Comparison of ENCODE assay signal across 8 cellular contexts in genomic region chr22:38467904-38468760, GRCh38. TPM values are rescaled to one million over a fixed set of nuclear protein-coding genes. Genes with fewer than 3 reads are reported as not detected.
DNase-seq lines count a peak whose midpoint lies in the region; ATAC-seq and TF ChIP-seq lines count a peak whose summit lies in the region.

Gene KDELR3, plus strand, starts transcription at chr22:38468096. Its CDS starts 138 bp downstream, at chr22:38468234.

- H3K36me3 ChIP-seq in gastroesophageal sphincter = no peaks in the 10 kb centered on the region
- H3K36me3 ChIP-seq in upper lobe of right lung = no peaks in the 10 kb centered on the region

- peak within 1 kb of the TSS; percentile 82 for H3K4me3 Mint-ChIP-seq in activated T-helper 17 cell treated with anti-CD3 and anti-CD28 coated beads, Interleukin-2, amount 50 U/mL, for 72 hours
- peak within 1 kb of the TSS; percentile 78 for H3K4me3 Mint-ChIP-seq in osteocyte (ENCODE audit: unreplicated experiment)

- no peaks in the 10 kb centered on the region for H3K9me3 Mint-ChIP-seq in activated T-helper 17 cell treated with anti-CD3 and anti-CD28 coated beads, Interleukin-2, amount 50 U/mL, for 72 hours
- H3K9me3 Mint-ChIP-seq in osteocyte (ENCODE audit: unreplicated experiment) = no peaks in the 10 kb centered on the region

- H3K27me3 ChIP-seq in gastroesophageal sphincter (peaks cover 13% of the 10 kb centered on the region), upper lobe of right lung (peaks cover 25% of the 10 kb centered on the region)

- no peak for TF ChIP-seq CTCF in GM10248 (IDR thresholded peaks at IDR 0.05; ENCODE audit: control extremely low read depth, extremely low read depth, low read depth, missing control alignments)
- TF ChIP-seq CTCF in gastroesophageal sphincter (IDR thresholded peaks at IDR 0.05) = no peak
- peak; percentile 39 for TF ChIP-seq CTCF in osteocyte (IDR thresholded peaks at IDR 0.05)
- peak; percentile 5 for TF ChIP-seq CTCF in upper lobe of right lung (IDR thresholded peaks at IDR 0.05)

- CTCF ChIA-PET in GM10248 (lab: Yijun Ruan, JAX) = interaction anchor here (1.4 kb wide), 1 partner anchor 354 kb away, joined by 4 read pairs; no protein-coding TSS in a partner anchor

- H3K27ac ChIP-seq in gastroesophageal sphincter = peak within 1 kb of the TSS in 3 of 4 donors; percentile 46 to 77 (median 60)
- no peak within 1 kb of the TSS for H3K27ac ChIP-seq in upper lobe of right lung

- peak within 1 kb of the TSS; percentile 58 for H3K27ac Mint-ChIP-seq in activated T-helper 17 cell treated with anti-CD3 and anti-CD28 coated beads, Interleukin-2, amount 50 U/mL, for 72 hours
- peak within 1 kb of the TSS; percentile 65 for H3K27ac Mint-ChIP-seq in osteocyte (ENCODE audit: unreplicated experiment)

- DNase-seq in GM10248 (ENCODE audit: extremely low spot score) (peak; percentile 91), NCI-H460 (ENCODE audit: extremely low read depth, low read depth) (peak; percentile 42), osteocyte (ENCODE audit: extremely low spot score, unreplicated experiment) (no peak), upper lobe of right lung (peak; percentile 86), NCI-H2081 treated with DMSO at 0.1 percent for 48 hours (lab: John Stamatoyannopoulos, UW) (no peak), NCI-H1092 treated with DMSO at 0.1 percent for 48 hours (lab: John Stamatoyannopoulos, UW) (no peak)

- POLR2A ChIA-PET in GM10248 (lab: Yijun Ruan, JAX) = interaction anchor here (1.1 kb wide), 1 partner anchor 10 kb away, joined by 3 read pairs; no protein-coding TSS in a partner anchor

- H3K4me1 ChIP-seq in gastroesophageal sphincter (peaks cover 0 to 29% (median 10%) of the 10 kb centered on the region in 3 donors), upper lobe of right lung (peaks cover 6% of the 10 kb centered on the region)

- peak; percentile 97 for ATAC-seq in activated T-helper 17 cell treated with anti-CD3 and anti-CD28 coated beads, Interleukin-2, amount 50 U/mL, for 72 hours (replicated peaks)
- ATAC-seq in gastroesophageal sphincter (peak; percentile 94), upper lobe of right lung (peak; percentile 91)

- H3K4me3 ChIP-seq in gastroesophageal sphincter = peak within 1 kb of the TSS; percentile 51 to 66
- peak within 1 kb of the TSS; percentile 63 for H3K4me3 ChIP-seq in upper lobe of right lung

- intact Hi-C loops in upper lobe of right lung (cut with DNase I) = no loop called here

- TF ChIP-seq EP300 in gastroesophageal sphincter (IDR thresholded peaks at IDR 0.05) = no peak

- H3K4me1 Mint-ChIP-seq in activated T-helper 17 cell treated with anti-CD3 and anti-CD28 coated beads, Interleukin-2, amount 50 U/mL, for 72 hours = no peaks in the 10 kb centered on the region
- peaks cover 21% of the 10 kb centered on the region for H3K4me1 Mint-ChIP-seq in osteocyte (ENCODE audit: unreplicated experiment)

- peaks cover 20% of the 10 kb centered on the region for H3K27me3 Mint-ChIP-seq in activated T-helper 17 cell treated with anti-CD3 and anti-CD28 coated beads, Interleukin-2, amount 50 U/mL, for 72 hours
- H3K27me3 Mint-ChIP-seq in osteocyte (ENCODE audit: unreplicated experiment) = no peaks in the 10 kb centered on the region

- H3K36me3 Mint-ChIP-seq in activated T-helper 17 cell treated with anti-CD3 and anti-CD28 coated beads, Interleukin-2, amount 50 U/mL, for 72 hours (ENCODE audit: low read depth) = no peaks in the 10 kb centered on the region
- H3K36me3 Mint-ChIP-seq in osteocyte (ENCODE audit: unreplicated experiment) = no peaks in the 10 kb centered on the region

- WGBS in gastroesophageal sphincter (ENCODE audit: low coverage in 1 of 2), 2 donors = 0 to 20% methylated on average over 1 to 3 of the region's 61 CpGs

- H3K9me3 ChIP-seq in gastroesophageal sphincter = no peaks in the 10 kb centered on the region
- H3K9me3 ChIP-seq in upper lobe of right lung = no peaks in the 10 kb centered on the region

- no peak for TF ChIP-seq POLR2A in gastroesophageal sphincter (IDR thresholded peaks at IDR 0.05)

RNA-seq across cellular contexts. Expression of gene KDELR3, which starts in this region (rescaled TPM):
- total RNA-seq in NCI-H460 (2014; rRNA removed; shearing (Covaris generic)) = 9.7 and 10.9 TPM in 2 replicates
- polyA plus RNA-seq in NCI-H460 (2014; cell fraction: nucleus; rRNA removed) = 6.6 and 7.3 TPM in 2 replicates
- under 1 TPM; 0.32 to 0.40 TPM for total RNA-seq in activated T-helper 17 cell treated with anti-CD3 and anti-CD28 coated beads, Interleukin-2, amount 50 U/mL, for 72 hours
- total RNA-seq in gastroesophageal sphincter = 10 to 100 TPM in 1 of 4 donors, 1 to 10 TPM in 3; 2.6 to 19.7 (median 5.4) TPM
- 39.3 and 49.3 TPM in 2 replicates for total RNA-seq in osteocyte
- total RNA-seq in upper lobe of right lung = 5.9 TPM

Comparison
In these comparisons a context has a peak if more than half of its experiments do, and no peak if none do; other contexts are left out.
1. Peak in ATAC-seq in activated T-helper 17 cell treated with anti-CD3 and anti-CD28 coated beads, Interleukin-2, amount 50 U/mL, for 72 hours; RNA of the gene not detected or under 1 TPM.
2. DNase-seq: peak in GM10248 (single experiment), NCI-H460 (single experiment) and upper lobe of right lung (single experiment); none in osteocyte (single experiment), NCI-H2081 treated with DMSO at 0.1 percent for 48 hours (single experiment) and NCI-H1092 treated with DMSO at 0.1 percent for 48 hours (single experiment).
3. CTCF ChIP-seq: peak in osteocyte (single experiment) and upper lobe of right lung (single experiment); none in GM10248 (single experiment) and gastroesophageal sphincter (0 of 4).
4. Peak in every context shown above with its lines, with median percentiles within 50 percentile points of each other: ATAC-seq.